ENCODE assay signal across 14 cellular contexts in genomic region chr1:234988536-234988935, GRCh38.
A peak's percentile ranks its signal among the peaks of the same experiment; 100 is the strongest.
DNase-seq lines count a peak whose midpoint lies in the region; ATAC-seq and TF ChIP-seq lines count a peak whose summit lies in the region.
"Had no signal": no experiment of that assay in that cellular context is flagged by ENCODE, and none has a peak within 500 bp of the region (broad histone marks: within the 10 kb centered on the region; RNA-seq: fewer than 3 reads in every experiment).

No MANE protein-coding gene starts in this region.

- TF ChIP-seq CTCF in breast epithelium (IDR thresholded peaks at IDR 0.05) (no peak), osteocyte (IDR thresholded peaks at IDR 0.05) (no peak), uterus (IDR thresholded peaks at IDR 0.05) (no peak)

- H3K9me3 Mint-ChIP-seq in osteocyte (ENCODE audit: unreplicated experiment), result peaks cover 4% of the 10 kb centered on the region

- DNase-seq in right cardiac atrium (no peak), Right ventricle myocardium superior (no peak), breast epithelium (ENCODE audit: low spot score in 2 of 2) (no peak), osteocyte (ENCODE audit: extremely low spot score, unreplicated experiment) (no peak), uterus (no peak), NCI-H82 (lab: John Stamatoyannopoulos, UW) (no peak)
- no peak for DNase-seq in effector memory CD4-positive, alpha-beta T cell
- DNase-seq: AML-193, hypothalamus, midbrain, NCI-H2171, T1000 had no signal

- H3K4me1 ChIP-seq in right cardiac atrium (ENCODE audit: control insufficient read depth, insufficient read depth, low read length) (peaks cover 12% of the 10 kb centered on the region), breast epithelium (peaks cover 13 to 36% of the 10 kb centered on the region in 2 donors), uterus (peaks cover 6 to 21% of the 10 kb centered on the region in 2 donors)
- H3K4me1 ChIP-seq in effector memory CD4-positive, alpha-beta T cell (ENCODE audit: control insufficient read depth, insufficient read depth, low read length, poor library complexity, severe bottlenecking), result peaks cover 14% of the 10 kb centered on the region

- H3K27me3 Mint-ChIP-seq in osteocyte (ENCODE audit: unreplicated experiment), result no peaks in the 10 kb centered on the region
- H3K27me3 Mint-ChIP-seq: activated CD8-positive, alpha-beta memory T cell treated with anti-CD3 and anti-CD28 coated beads, Interleukin-2, amount 10 ng/mL, durations not matched to agents 7 days and 5 days had no signal

- no peaks in the 10 kb centered on the region for H3K9me3 ChIP-seq in right cardiac atrium (ENCODE audit: control insufficient read depth, low read length)
- H3K9me3 ChIP-seq in breast epithelium, result no peaks in the 10 kb centered on the region
- no peaks in the 10 kb centered on the region for H3K9me3 ChIP-seq in uterus
- H3K9me3 ChIP-seq in effector memory CD4-positive, alpha-beta T cell (ENCODE audit: control insufficient read depth, low read length), result no peaks in the 10 kb centered on the region

- H3K4me3 ChIP-seq in right cardiac atrium (ENCODE audit: low read length), result no peak overlapping the region
- no peak overlapping the region for H3K4me3 ChIP-seq in breast epithelium
- no peak overlapping the region for H3K4me3 ChIP-seq in uterus
- no peak overlapping the region for H3K4me3 ChIP-seq in effector memory CD4-positive, alpha-beta T cell (ENCODE audit: insufficient read depth, low read depth, low read length, poor library complexity, severe bottlenecking)

- ATAC-seq in right cardiac atrium (no peak), Right ventricle myocardium superior (ENCODE audit: poor library complexity) (no peak), GM18861 (IDR thresholded peaks at IDR 0.05; ENCODE audit: unreplicated experiment) (no peak)

- peaks cover 65% of the 10 kb centered on the region for H3K4me1 Mint-ChIP-seq in osteocyte (ENCODE audit: unreplicated experiment)

- TF ChIP-seq POLR2A in breast epithelium (IDR thresholded peaks at IDR 0.05) (no peak), uterus (IDR thresholded peaks at IDR 0.05) (no peak)

- peak overlapping the region; percentile 61 for H3K27ac ChIP-seq in right cardiac atrium (ENCODE audit: low read length)
- H3K27ac ChIP-seq in breast epithelium, result peak overlapping the region; percentile 92 to 96
- H3K27ac ChIP-seq in uterus, result peak overlapping the region; percentile 87 to 89
- no peak overlapping the region for H3K27ac ChIP-seq in effector memory CD4-positive, alpha-beta T cell (ENCODE audit: insufficient read depth, low read length, poor library complexity, severe bottlenecking)

- H3K36me3 ChIP-seq in breast epithelium (no peaks in the 10 kb centered on the region), uterus (no peaks in the 10 kb centered on the region)
- H3K36me3 ChIP-seq in effector memory CD4-positive, alpha-beta T cell (ENCODE audit: control insufficient read depth, insufficient read depth, low read length), result no peaks in the 10 kb centered on the region

- H3K4me3 Mint-ChIP-seq in osteocyte (ENCODE audit: unreplicated experiment), result no peak overlapping the region
- H3K4me3 Mint-ChIP-seq: activated CD8-positive, alpha-beta memory T cell treated with anti-CD3 and anti-CD28 coated beads, Interleukin-2, amount 10 ng/mL, durations not matched to agents 7 days and 5 days had no signal

- intact Hi-C loops in right cardiac atrium (cut with DNase I), result loop anchor here in 2 of 4 donors (5.0 to 10.0 kb wide), 4 partner anchors 86 to 494 kb away; no protein-coding TSS in a partner anchor
- intact Hi-C loops in Right ventricle myocardium superior (cut with DNase I), result loop anchor here (5.0 kb wide), 2 partner anchors 71 to 84 kb away; no protein-coding TSS in a partner anchor
- intact Hi-C loops in breast epithelium (cut with DNase I; ENCODE audit: low total_unique reads), result no loop called here
- intact Hi-C loops in uterus (cut with DNase I; ENCODE audit: low total_unique reads), result loop anchor here (10.0 kb wide), 1 partner anchor 264 kb away; no protein-coding TSS in a partner anchor

- no peaks in the 10 kb centered on the region for H3K27me3 ChIP-seq in right cardiac atrium (ENCODE audit: control insufficient read depth, insufficient read depth)
- H3K27me3 ChIP-seq in breast epithelium, result no peaks in the 10 kb centered on the region
- H3K27me3 ChIP-seq in uterus, result no peaks in the 10 kb centered on the region
- no peaks in the 10 kb centered on the region for H3K27me3 ChIP-seq in effector memory CD4-positive, alpha-beta T cell (replicated peaks; ENCODE audit: control insufficient read depth, insufficient read depth, low read length, poor library complexity, severe bottlenecking)

- WGBS in right cardiac atrium, result 93% methylated on average over 4 of the region's 4 CpGs

- peak overlapping the region; percentile 99 for H3K27ac Mint-ChIP-seq in osteocyte (ENCODE audit: unreplicated experiment)

- peaks cover 3% of the 10 kb centered on the region for H3K36me3 Mint-ChIP-seq in osteocyte (ENCODE audit: unreplicated experiment)
